Comparison of ENCODE assay signal across 8 cellular contexts in the genomic region with DNA sequence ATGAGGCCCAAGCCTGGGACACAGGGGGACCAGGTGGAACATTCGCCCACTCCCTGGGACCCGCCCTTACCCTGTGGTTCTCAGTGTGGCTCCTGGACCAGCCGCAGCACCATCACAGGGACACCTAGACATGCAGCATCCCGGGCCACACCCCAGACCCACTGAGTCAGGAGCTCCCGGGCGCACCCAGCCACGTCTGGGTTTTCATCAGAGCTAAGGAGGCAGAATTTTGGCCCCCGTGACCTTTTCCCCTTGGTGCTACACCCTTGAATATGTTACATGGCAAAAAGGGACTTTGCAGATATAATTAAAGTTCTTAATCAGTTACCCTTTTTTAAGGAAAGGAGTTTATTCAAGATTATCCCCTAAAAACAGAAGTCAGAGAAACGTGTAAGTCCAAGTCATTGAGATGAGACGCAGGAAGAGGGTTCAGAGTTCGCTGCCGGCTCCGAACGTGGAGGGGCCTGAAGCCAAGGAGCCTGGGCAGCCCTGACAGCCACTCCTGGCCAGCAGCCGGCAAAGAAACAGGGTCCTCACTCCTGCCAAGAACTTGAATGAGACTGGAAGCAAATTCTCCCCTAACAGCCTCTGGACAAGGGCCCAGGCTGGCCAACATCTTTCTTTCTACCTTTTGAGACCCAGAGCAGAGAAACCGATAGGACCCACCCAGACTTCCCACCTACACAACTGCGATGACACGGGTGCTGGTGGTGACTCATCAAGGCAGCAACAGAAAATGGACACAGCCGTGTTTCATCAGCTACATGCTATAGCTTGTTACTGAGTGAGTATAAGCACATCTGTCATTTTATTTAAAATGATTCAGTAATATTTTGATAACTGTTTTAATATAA. TPM values are rescaled to one million over a fixed set of nuclear protein-coding genes. Genes with fewer than 3 reads are reported as not detected.
DNase-seq lines count a peak whose midpoint lies in the region; ATAC-seq and TF ChIP-seq lines count a peak whose summit lies in the region.

No MANE protein-coding gene starts in this region.

- H3K36me3 Mint-ChIP-seq in MCF 10A (ENCODE audit: insufficient read depth, unreplicated experiment), result no peaks in the 10 kb centered on the region

- H3K9me3 ChIP-seq in RWPE2 (ENCODE audit: severe bottlenecking), result no peaks in the 10 kb centered on the region
- H3K9me3 ChIP-seq in mucosa of stomach (ENCODE audit: control insufficient read depth, low read length), result no peaks in the 10 kb centered on the region
- H3K9me3 ChIP-seq in suprapubic skin, result no peaks in the 10 kb centered on the region

- H3K27me3 ChIP-seq in RWPE2 (ENCODE audit: insufficient read depth, poor library complexity, severe bottlenecking) (no peaks in the 10 kb centered on the region), mucosa of stomach (ENCODE audit: control insufficient read depth, insufficient read depth, low read length) (no peaks in the 10 kb centered on the region), suprapubic skin (no peaks in the 10 kb centered on the region)

- H3K27me3 Mint-ChIP-seq in MCF 10A (ENCODE audit: insufficient read depth, unreplicated experiment), result no peaks in the 10 kb centered on the region

- CTCF ChIA-PET in MCF 10A (lab: Yijun Ruan, JAX), result interaction anchor here (0.5 to 4.7 kb wide), 80 partner anchors 8 to 1506 kb away, joined by 3 to 99 read pairs (median 5); a partner anchor contains a TSS

- ATAC-seq in GM21619 (IDR thresholded peaks at IDR 0.05; ENCODE audit: unreplicated experiment), result peak; percentile 6
- peak; percentile 77 for ATAC-seq in RWPE2 (ENCODE audit: low read depth)

- H3K27ac ChIP-seq in RWPE2 (ENCODE audit: poor library complexity, severe bottlenecking) (peak overlapping the region; percentile 61), suprapubic skin (no peak overlapping the region)

- peak overlapping the region; percentile 45 for H3K9ac ChIP-seq in mucosa of stomach (ENCODE audit: low read length)

- DNase-seq in RWPE2 (ENCODE audit: low spot score) (peak; percentile 83), MCF 10A (ENCODE audit: unreplicated experiment) (peak; percentile 87), suprapubic skin (ENCODE audit: low spot score in 2 of 2) (peak in 1 of 2 donors; percentile 78), NCI-H1436 (lab: John Stamatoyannopoulos, UW) (no peak), GDM1 (lab: John Stamatoyannopoulos, UW) (no peak), NCI-H1436 treated with DMSO at 0.1 percent for 48 hours (lab: John Stamatoyannopoulos, UW) (no peak)

- intact Hi-C loops in MCF 10A (cut with micrococcal nuclease), result loop anchor here (1.0 to 2.0 kb wide), 6 partner anchors 31 to 771 kb away; a partner anchor contains a TSS

- H3K27ac Mint-ChIP-seq in MCF 10A (ENCODE audit: low read depth, unreplicated experiment), result peak overlapping the region; percentile 65

- TF ChIP-seq POLR2A in suprapubic skin (IDR thresholded peaks at IDR 0.05), result no peak

- no peak for TF ChIP-seq CTCF in RWPE2 (IDR thresholded peaks at IDR 0.05; ENCODE audit: poor library complexity, severe bottlenecking)
- no peak for TF ChIP-seq CTCF in MCF 10A (IDR thresholded peaks at IDR 0.05; ENCODE audit: unreplicated experiment)
- TF ChIP-seq CTCF in suprapubic skin (IDR thresholded peaks at IDR 0.05), result no peak

- no peak for TF ChIP-seq EP300 in suprapubic skin (IDR thresholded peaks at IDR 0.05)

- H3K9me3 Mint-ChIP-seq in MCF 10A (ENCODE audit: unreplicated experiment), result no peaks in the 10 kb centered on the region

- BruUV-seq in MCF 10A (replicated peaks; lab: Mats Ljungman, UMichigan), result TSS peak; percentile 69

- H3K4me3 ChIP-seq in RWPE2 (ENCODE audit: severe bottlenecking) (no peak overlapping the region), mucosa of stomach (ENCODE audit: low read length) (no peak overlapping the region), suprapubic skin (peak overlapping the region; percentile 53)

- peak overlapping the region; percentile 74 for H3K4me3 Mint-ChIP-seq in MCF 10A (ENCODE audit: unreplicated experiment)

- 59% methylated on average over 18 of the region's 19 CpGs for WGBS in suprapubic skin

- POLR2A ChIA-PET in MCF 10A (lab: Yijun Ruan, JAX), result interaction anchor here (0.6 to 3.1 kb wide), 20 partner anchors 25 to 1002 kb away, joined by 3 to 40 read pairs (median 5); a partner anchor contains a TSS

- H3K36me3 ChIP-seq in RWPE2 (ENCODE audit: low read depth), result no peaks in the 10 kb centered on the region
- H3K36me3 ChIP-seq in mucosa of stomach (ENCODE audit: control insufficient read depth, insufficient read depth, low read length), result no peaks in the 10 kb centered on the region
- H3K36me3 ChIP-seq in suprapubic skin, result no peaks in the 10 kb centered on the region

- peaks cover 17% of the 10 kb centered on the region for H3K4me1 Mint-ChIP-seq in MCF 10A (ENCODE audit: insufficient read depth, unreplicated experiment)

- H3K4me1 ChIP-seq in RWPE2 (ENCODE audit: insufficient read depth, poor library complexity, severe bottlenecking) (peaks cover 15% of the 10 kb centered on the region), mucosa of stomach (ENCODE audit: control insufficient read depth, insufficient read depth, low read length) (peaks cover 4% of the 10 kb centered on the region), suprapubic skin (peaks cover 17% of the 10 kb centered on the region)

RNA-seq across cellular contexts. Expression of a gene that starts 25.3 kb away (rescaled TPM):
- 3.5 and 3.9 TPM in 2 replicates for total RNA-seq in MCF 10A (2022)
- total RNA-seq in suprapubic skin, result 1 to 10 TPM in 3 of 4 donors, under 1 TPM in 1; 0.85 to 1.7 (median 1.4) TPM

Comparison
In these comparisons a context has a peak if more than half of its experiments do, and no peak if none do; other contexts are left out.
1. DNase-seq: peak in RWPE2 (single experiment) and MCF 10A (single experiment); none in NCI-H1436 (single experiment), GDM1 (single experiment) and NCI-H1436 treated with DMSO at 0.1 percent for 48 hours (single experiment).